ENCODE assay signal across 1 cellular context in genomic region chr2:170262343-170262742, GRCh38.
TF ChIP-seq lines count a peak whose summit lies in the region.

No MANE protein-coding gene starts in this region.

TF ChIP-seq in K562, 482 proteins besides CTCF, POLR2A, EP300 and RAD21 (continued from another document):
- no peak for TF ChIP-seq JUN (IDR thresholded peaks at IDR 0.05; ENCODE audit: borderline replicate concordance, low read depth, low read length)
- TF ChIP-seq JUN (CRISPR knock-in tag; IDR thresholded peaks at IDR 0.05; ENCODE audit: borderline replicate concordance): 0 out of 2 replicates have a peak, but pooled peaks have one; percentile 20
